In the genomic region with DNA sequence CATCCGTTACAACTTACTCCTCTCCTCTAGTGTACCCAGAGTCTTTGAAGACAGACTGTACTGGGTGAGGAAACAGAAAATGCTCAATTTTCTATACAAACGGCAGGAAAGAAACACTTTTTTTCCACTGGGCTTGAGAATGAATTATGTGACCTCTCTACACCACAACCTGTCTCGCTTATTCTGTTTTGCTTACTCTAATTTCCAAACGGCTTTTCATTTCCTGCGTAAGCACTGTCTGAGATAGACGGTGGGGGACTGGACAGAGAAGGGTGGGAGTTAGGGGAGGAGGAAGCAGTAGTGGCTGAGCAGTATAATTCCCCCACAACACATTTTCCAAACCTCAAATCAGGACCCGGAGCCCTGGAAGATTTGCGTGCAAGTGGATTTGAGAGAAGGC, we compare ENCODE assay signal across 16 cellular contexts.
"Had no signal": no experiment of that assay in that cellular context is flagged by ENCODE, and none has a peak within 500 bp of the region (broad histone marks: within the 10 kb centered on the region; RNA-seq: fewer than 3 reads in every experiment).

No MANE protein-coding gene starts in this region.

- H3K27me3 ChIP-seq: brain microvascular endothelial cell, thyroid gland, vagina had no signal

- H3K36me3 Mint-ChIP-seq: stimulated activated effector memory CD8-positive, alpha-beta T cell treated with anti-CD3 and anti-CD28 coated beads, Interleukin-12 subunit alpha, Interleukin-12 subunit beta, amount 100 ng/mL, for 72 hours had no signal

- H3K27ac Mint-ChIP-seq: activated CD4-positive, alpha-beta T cell treated with anti-CD3 and anti-CD28 coated beads, Interleukin-2, amount 10 ng/mL, durations not matched to agents 24 days and 14 days; activated naive CD8-positive, alpha-beta T cell; activated T-helper 1 cell treated with anti-CD3 and anti-CD28 coated beads, Interleukin-12 subunit alpha, Interleukin-12 subunit beta, Interleukin-2, Interleukin-4 antibody, amounts not matched to agents 30 ng/mL and 10 ng/mL and 1 ng/mL, durations not matched to agents 14 hours and 24 hours and 36 hours; stimulated activated effector memory CD8-positive, alpha-beta T cell treated with anti-CD3 and anti-CD28 coated beads, Interleukin-12 subunit alpha, Interleukin-12 subunit beta, amount 100 ng/mL, for 72 hours had no signal

- H3K4me1 ChIP-seq: left lung, thyroid gland, vagina had no signal

- H3K9me3 Mint-ChIP-seq: activated CD4-positive, alpha-beta T cell treated with anti-CD3 and anti-CD28 coated beads, Interleukin-2, amount 10 ng/mL, durations not matched to agents 24 days and 14 days; central memory CD8-positive, alpha-beta T cell; stimulated activated effector memory CD8-positive, alpha-beta T cell treated with anti-CD3 and anti-CD28 coated beads, Interleukin-12 subunit alpha, Interleukin-12 subunit beta, amount 100 ng/mL, for 72 hours had no signal

- DNase-seq: activated CD4-positive, alpha-beta T cell treated with anti-CD3 and anti-CD28 coated beads, Interleukin-2, amount 10 ng/mL, durations not matched to agents 24 days and 14 days; anterior cingulate cortex; brain microvascular endothelial cell; left lung; mammary epithelial cell; naive B cell; nucleus accumbens; SK-N-SH; thyroid gland had no signal

- H3K9me3 ChIP-seq: left lung, thyroid gland, vagina had no signal

- H3K27ac ChIP-seq: brain microvascular endothelial cell, coronary artery, left lung, thyroid gland, vagina had no signal

- H3K4me1 Mint-ChIP-seq: naive B cell; stimulated activated effector memory CD8-positive, alpha-beta T cell treated with anti-CD3 and anti-CD28 coated beads, Interleukin-12 subunit alpha, Interleukin-12 subunit beta, amount 100 ng/mL, for 72 hours had no signal

- H3K4me3 Mint-ChIP-seq: activated CD4-positive, alpha-beta T cell treated with anti-CD3 and anti-CD28 coated beads, Interleukin-2, amount 10 ng/mL, durations not matched to agents 24 days and 14 days; activated naive CD8-positive, alpha-beta T cell; activated T-helper 1 cell treated with anti-CD3 and anti-CD28 coated beads, Interleukin-12 subunit alpha, Interleukin-12 subunit beta, Interleukin-2, Interleukin-4 antibody, amounts not matched to agents 30 ng/mL and 10 ng/mL and 1 ng/mL, durations not matched to agents 14 hours and 24 hours and 36 hours; central memory CD8-positive, alpha-beta T cell; naive B cell; stimulated activated effector memory CD8-positive, alpha-beta T cell treated with anti-CD3 and anti-CD28 coated beads, Interleukin-12 subunit alpha, Interleukin-12 subunit beta, amount 100 ng/mL, for 72 hours had no signal

- H3K36me3 ChIP-seq: brain microvascular endothelial cell, left lung, thyroid gland, vagina had no signal

- ATAC-seq: esophagus mucosa; left lung; stimulated activated effector memory CD8-positive, alpha-beta T cell treated with anti-CD3 and anti-CD28 coated beads, Interleukin-12 subunit alpha, Interleukin-12 subunit beta, amount 100 ng/mL, for 72 hours had no signal

- H3K4me3 ChIP-seq: coronary artery, left lung, thyroid gland, vagina had no signal
